In genomic region chr1:155253208-155253607, GRCh38 we compare ENCODE assay signal across 1 cellular context.
TF ChIP-seq lines count a peak whose summit lies in the region.

No MANE protein-coding gene starts in this region.

TF ChIP-seq in HEK293, 187 proteins besides CTCF, POLR2A, EP300 and RAD21 (continued from another document):
- TF ChIP-seq ZSCAN16 (tag by site-specific recombination; IDR thresholded peaks at IDR 0.05) (no peak), ZNF2 (tag by site-specific recombination; IDR thresholded peaks at IDR 0.05) (peak; percentile 58; the same call in 1 of the 2 replicates), ZFP37 (tag by site-specific recombination; IDR thresholded peaks at IDR 0.05) (no peak), ZNF274 (IDR thresholded peaks at IDR 0.05; ENCODE audit: low read length) (no peak), ZNF274 (tag by site-specific recombination; IDR thresholded peaks at IDR 0.05; ENCODE audit: borderline replicate concordance) (no peak)
